ENCODE assay signal across 16 cellular contexts in the genomic region with DNA sequence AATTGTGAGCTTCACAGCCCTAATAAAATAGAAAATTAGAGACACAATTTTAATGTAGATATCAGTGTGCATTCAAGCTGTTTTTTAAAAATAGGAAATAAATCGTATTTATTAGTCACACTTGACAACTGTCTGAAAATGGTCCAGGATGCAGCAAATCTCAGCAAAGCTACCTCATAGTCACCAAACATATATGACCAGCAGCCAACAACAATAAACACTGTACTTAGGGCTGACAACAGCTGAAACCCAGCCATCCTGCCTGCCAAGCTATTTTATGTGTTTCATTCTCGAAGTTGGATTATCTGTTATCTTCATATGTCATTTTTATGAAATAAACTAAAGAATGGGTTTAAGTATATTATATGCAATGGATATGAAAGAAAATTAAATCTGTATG.
DNase-seq lines count a peak whose midpoint lies in the region; ATAC-seq and TF ChIP-seq lines count a peak whose summit lies in the region.
"Had no signal": no experiment of that assay in that cellular context is flagged by ENCODE, and none has a peak within 500 bp of the region (broad histone marks: within the 10 kb centered on the region; RNA-seq: fewer than 3 reads in every experiment).

No MANE protein-coding gene starts in this region.

- intact Hi-C loops in mucosa of descending colon (cut with DNase I, micrococcal nuclease): no loop called here

- in situ Hi-C loops in astrocyte of the cerebellum (cut with HindIII; ENCODE audit: low sequenced_read_pairs): no loop called here

- no peaks in the 10 kb centered on the region for H3K27me3 ChIP-seq in CD8-positive, alpha-beta memory T cell (ENCODE audit: insufficient read depth, low read length, poor library complexity, severe bottlenecking)
- H3K27me3 ChIP-seq: Peyer's patch had no signal

- POLR2A ChIA-PET in CD8-positive, alpha-beta memory T cell (lab: Charles Lee): no interaction called here

- ATAC-seq in mucosa of descending colon (no peak), GM19023 (IDR thresholded peaks at IDR 0.05; ENCODE audit: unreplicated experiment) (no peak)
- ATAC-seq: HepG2 had no signal

- CTCF ChIA-PET in CD8-positive, alpha-beta memory T cell (lab: Charles Lee): no interaction called here

- H3K4me3 ChIP-seq in HFF-Myc (replicated peaks; ENCODE audit: low read depth, low read length) (no peak overlapping the region), astrocyte of the cerebellum (ENCODE audit: low read depth, low read length) (no peak overlapping the region), fibroblast of the aortic adventitia (ENCODE audit: low read depth, low read length) (no peak overlapping the region), mucosa of descending colon (no peak overlapping the region)
- H3K4me3 ChIP-seq in CD8-positive, alpha-beta memory T cell (ENCODE audit: low read length): no peak overlapping the region
- H3K4me3 ChIP-seq: Peyer's patch had no signal

- no peak overlapping the region for H3K4me3 Mint-ChIP-seq in CD8-positive, alpha-beta memory T cell

- H3K36me3 Mint-ChIP-seq in CD8-positive, alpha-beta memory T cell: peaks cover 0 to 2% (median 0%) of the 10 kb centered on the region in 3 donors

- DNase-seq in AG08396 (ENCODE audit: low spot score) (peak; percentile 21), HFF-Myc (ENCODE audit: extremely low read depth, low read depth) (peak; percentile 21), astrocyte of the cerebellum (ENCODE audit: low read depth) (peak; percentile 5), fibroblast of the aortic adventitia (ENCODE audit: low read depth) (peak; percentile 71), mucosa of descending colon (no peak)
- DNase-seq in CD8-positive, alpha-beta memory T cell: no peak
- no peak for DNase-seq in stimulated activated CD4-positive, alpha-beta T cell treated with anti-CD3 and anti-CD28 coated beads, Interleukin-12 subunit alpha, Interleukin-12 subunit beta, amount 100 ng/mL, for 4 hours
- DNase-seq: 8988T, GDM1, NCI-H1417 treated with DMSO at 0.1 percent for 48 hours, NCI-H2029, NCI-H524, Peyer's patch, SHP77 had no signal

- no peak overlapping the region for H3K27ac ChIP-seq in CD8-positive, alpha-beta memory T cell (ENCODE audit: low read depth, low read length)
- H3K27ac ChIP-seq: Peyer's patch had no signal

- H3K9me3 Mint-ChIP-seq in CD8-positive, alpha-beta memory T cell: no peaks in the 10 kb centered on the region

- no peak for TF ChIP-seq CTCF in HFF-Myc (IDR thresholded peaks at IDR 0.05; ENCODE audit: low read depth, low read length, missing control alignments)
- no peak for TF ChIP-seq CTCF in astrocyte of the cerebellum (IDR thresholded peaks at IDR 0.05; ENCODE audit: low read depth, low read length, missing control alignments)
- no peak for TF ChIP-seq CTCF in fibroblast of the aortic adventitia (IDR thresholded peaks at IDR 0.05; ENCODE audit: insufficient read depth, low read length)
- TF ChIP-seq CTCF in mucosa of descending colon (IDR thresholded peaks at IDR 0.05): no peak

- H3K4me1 Mint-ChIP-seq in CD8-positive, alpha-beta memory T cell: peaks cover 11 to 17% (median 16%) of the 10 kb centered on the region in 3 donors

- H3K27me3 Mint-ChIP-seq in CD8-positive, alpha-beta memory T cell: peaks cover 0 to 4% of the 10 kb centered on the region in 2 donors

- H3K9me3 ChIP-seq in CD8-positive, alpha-beta memory T cell (ENCODE audit: low read length): no peaks in the 10 kb centered on the region
- no peaks in the 10 kb centered on the region for H3K9me3 ChIP-seq in mucosa of descending colon
- H3K9me3 ChIP-seq: Peyer's patch had no signal

- H3K27ac Mint-ChIP-seq in CD8-positive, alpha-beta memory T cell: no peak overlapping the region

- no peaks in the 10 kb centered on the region for H3K36me3 ChIP-seq in CD8-positive, alpha-beta memory T cell (ENCODE audit: insufficient read depth, low read length)
- H3K36me3 ChIP-seq in mucosa of descending colon (ENCODE audit: low read depth): no peaks in the 10 kb centered on the region
- H3K36me3 ChIP-seq: Peyer's patch had no signal

- H3K4me1 ChIP-seq in CD8-positive, alpha-beta memory T cell (ENCODE audit: insufficient read depth, low read length): no peaks in the 10 kb centered on the region
- no peaks in the 10 kb centered on the region for H3K4me1 ChIP-seq in mucosa of descending colon (ENCODE audit: low read depth)
- H3K4me1 ChIP-seq: Peyer's patch had no signal

Comparison
In these comparisons a context has a peak if more than half of its experiments do, and no peak if none do; other contexts are left out.
1. DNase-seq: peak in AG08396 (single experiment), HFF-Myc (single experiment), astrocyte of the cerebellum (single experiment) and fibroblast of the aortic adventitia (single experiment); none in CD8-positive, alpha-beta memory T cell (0 of 5), mucosa of descending colon (0 of 3) and stimulated activated CD4-positive, alpha-beta T cell treated with anti-CD3 and anti-CD28 coated beads, Interleukin-12 subunit alpha, Interleukin-12 subunit beta, amount 100 ng/mL, for 4 hours (single experiment).